14 cellular contexts compared by ENCODE assay signal in the genomic region with DNA sequence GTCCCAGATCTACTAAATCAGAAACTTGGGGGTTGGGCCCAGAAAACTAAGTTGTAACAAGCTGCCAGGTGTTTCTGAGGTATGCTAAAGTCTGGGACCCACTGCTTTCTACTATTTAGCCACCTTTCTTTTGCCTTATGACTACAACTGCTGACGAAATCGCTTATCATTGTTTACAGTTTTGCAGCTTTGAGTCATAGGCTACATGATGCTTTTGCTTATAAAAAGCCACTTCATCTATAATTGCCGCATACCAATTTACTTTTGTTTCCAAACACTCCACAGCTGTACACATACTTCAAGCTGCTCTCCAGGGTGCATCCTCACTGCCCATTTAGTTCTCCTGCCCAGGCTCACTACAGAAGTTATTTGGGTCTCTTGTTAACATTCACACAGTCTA.
DNase-seq lines count a peak whose midpoint lies in the region; TF ChIP-seq lines count a peak whose summit lies in the region.
"Had no signal": no experiment of that assay in that cellular context is flagged by ENCODE, and none has a peak within 500 bp of the region (broad histone marks: within the 10 kb centered on the region; RNA-seq: fewer than 3 reads in every experiment).

No MANE protein-coding gene starts in this region.

- intact Hi-C loops in PC-9 (cut with micrococcal nuclease; ENCODE audit: unreplicated experiment): no loop called here
- intact Hi-C loops in CD4-positive, alpha-beta memory T cell (cut with micrococcal nuclease): no loop called here

- peak; percentile 70 for DNase-seq in DMS79 (lab: John Stamatoyannopoulos, UW)
- peak; percentile 58 to 92 (median 64) for DNase-seq in NCI-H1417 (lab: John Stamatoyannopoulos, UW)
- peak in 1 of 2 experiments; percentile 88 for DNase-seq in PC-9
- DNase-seq in fibroblast of the aortic adventitia (ENCODE audit: low read depth): peak; percentile 6
- no peak for DNase-seq in UCSD-AML1 (lab: John Stamatoyannopoulos, UW; ENCODE audit: unreplicated experiment)
- no peak for DNase-seq in activated CD8-positive, alpha-beta memory T cell treated with anti-CD3 and anti-CD28 coated beads for 24 hours
- DNase-seq in CD4-positive, alpha-beta memory T cell: no peak
- no peak for DNase-seq in stimulated activated CD4-positive, alpha-beta T cell treated with anti-CD3 and anti-CD28 coated beads, Interleukin-4, amount 100 ng/mL, for 1 hour
- DNase-seq: activated T-cell treated with anti-CD3 and anti-CD28 coated beads, Interleukin-2, amount 50 U/mL, for 4 hours had no signal

- H3K27ac ChIP-seq in PC-9: no peak overlapping the region
- H3K27ac ChIP-seq in CD4-positive, alpha-beta memory T cell (ENCODE audit: low read depth, low read length): no peak overlapping the region
- H3K27ac ChIP-seq: prostate gland, VCaP had no signal

- no peak overlapping the region; the same call in 1 of the 2 replicates for H2AFZ ChIP-seq in PC-9

- no peaks in the 10 kb centered on the region for H3K36me3 Mint-ChIP-seq in CD4-positive, alpha-beta memory T cell
- H3K36me3 Mint-ChIP-seq: mesothelial cell of epicardium had no signal

- H3K36me3 ChIP-seq in PC-9 (ENCODE audit: low read depth): no peaks in the 10 kb centered on the region
- H3K36me3 ChIP-seq in CD4-positive, alpha-beta memory T cell (ENCODE audit: insufficient read depth, low read length): no peaks in the 10 kb centered on the region
- H3K36me3 ChIP-seq: prostate gland had no signal

- POLR2A ChIA-PET in PC-9 (lab: Charles Lee; ENCODE audit: unreplicated experiment): no interaction called here
- POLR2A ChIA-PET in CD4-positive, alpha-beta memory T cell (lab: Charles Lee; ENCODE audit: partially characterized antibody): interaction anchor here (0.6 kb wide), 1 partner anchor 135 kb away, joined by 3 read pairs; no protein-coding TSS in a partner anchor

- peak overlapping the region; percentile 29 for H3K4me2 ChIP-seq in PC-9

- no TSS peak for BruUV-seq in PC-9 (replicated peaks; lab: Mats Ljungman, UMichigan)

- CTCF ChIA-PET in PC-9 (lab: Charles Lee): no interaction called here
- CTCF ChIA-PET in CD4-positive, alpha-beta memory T cell (lab: Charles Lee; ENCODE audit: partially characterized antibody): no interaction called here

- peaks cover 15% of the 10 kb centered on the region for H3F3A ChIP-seq in PC-9 (ENCODE audit: insufficient read depth, low read depth)

- peaks cover 13 to 22% (median 15%) of the 10 kb centered on the region in 4 donors for H3K4me1 Mint-ChIP-seq in CD4-positive, alpha-beta memory T cell

- H3K9me3 Mint-ChIP-seq in CD4-positive, alpha-beta memory T cell: no peaks in the 10 kb centered on the region
- H3K9me3 Mint-ChIP-seq: activated T-cell treated with anti-CD3 and anti-CD28 coated beads, Interleukin-2, amount 50 U/mL, for 4 hours; central memory CD8-positive, alpha-beta T cell; mesothelial cell of epicardium; stimulated activated naive CD8-positive, alpha-beta T cell treated with anti-CD3 and anti-CD28 coated beads, Interleukin-15, Interleukin-2, amounts not matched to agents 100 ng/mL and 50 ng/mL, for 24 hours had no signal

- H3K27ac Mint-ChIP-seq in CD4-positive, alpha-beta memory T cell: peak overlapping the region in 1 of 7 donors; percentile 59
- H3K27ac Mint-ChIP-seq: mesothelial cell of epicardium; stimulated activated naive CD8-positive, alpha-beta T cell treated with anti-CD3 and anti-CD28 coated beads, Interleukin-15, Interleukin-2, amounts not matched to agents 100 ng/mL and 50 ng/mL, for 24 hours had no signal

- no peak overlapping the region for H3K4me3 Mint-ChIP-seq in CD4-positive, alpha-beta memory T cell
- H3K4me3 Mint-ChIP-seq: activated T-cell treated with anti-CD3 and anti-CD28 coated beads, Interleukin-2, amount 50 U/mL, for 4 hours; central memory CD8-positive, alpha-beta T cell; mesothelial cell of epicardium; stimulated activated naive CD8-positive, alpha-beta T cell treated with anti-CD3 and anti-CD28 coated beads, Interleukin-15, Interleukin-2, amounts not matched to agents 100 ng/mL and 50 ng/mL, for 24 hours had no signal

- no peaks in the 10 kb centered on the region; the same call in 1 of the 2 replicates for H3K9me2 ChIP-seq in PC-9 (ENCODE audit: insufficient read depth)

- H3K9me3 ChIP-seq in PC-9 (ENCODE audit: insufficient read depth, low read depth): no peaks in the 10 kb centered on the region
- no peaks in the 10 kb centered on the region for H3K9me3 ChIP-seq in CD4-positive, alpha-beta memory T cell (ENCODE audit: control insufficient read depth in 1 of 2, low read length in 2 of 2)
- H3K9me3 ChIP-seq: prostate gland had no signal

- H3K4me1 ChIP-seq in PC-9 (replicated peaks; ENCODE audit: insufficient read depth): peaks cover 12% of the 10 kb centered on the region
- peaks cover 17% of the 10 kb centered on the region for H3K4me1 ChIP-seq in CD4-positive, alpha-beta memory T cell (ENCODE audit: insufficient read depth, low read length)
- H3K4me1 ChIP-seq: prostate gland had no signal

- TF ChIP-seq CTCF in PC-9 (conservative IDR thresholded peaks at IDR 0.05): no peak
- TF ChIP-seq CTCF in fibroblast of the aortic adventitia (IDR thresholded peaks at IDR 0.05; ENCODE audit: insufficient read depth, low read length): no peak

- peaks cover 36% of the 10 kb centered on the region for H3K27me3 ChIP-seq in PC-9 (ENCODE audit: insufficient read depth, low read depth)
- no peaks in the 10 kb centered on the region for H3K27me3 ChIP-seq in CD4-positive, alpha-beta memory T cell (ENCODE audit: insufficient read depth, low read length)

- no peaks in the 10 kb centered on the region for H4K20me1 ChIP-seq in PC-9 (ENCODE audit: insufficient read depth)

- no peaks in the 10 kb centered on the region for H3K27me3 Mint-ChIP-seq in CD4-positive, alpha-beta memory T cell
- H3K27me3 Mint-ChIP-seq: central memory CD8-positive, alpha-beta T cell had no signal

- H3K4me3 ChIP-seq in PC-9: no peak overlapping the region
- H3K4me3 ChIP-seq in fibroblast of the aortic adventitia (ENCODE audit: low read depth, low read length): no peak overlapping the region
- no peak overlapping the region for H3K4me3 ChIP-seq in CD4-positive, alpha-beta memory T cell (ENCODE audit: low read length in 2 of 2)
- H3K4me3 ChIP-seq: prostate gland had no signal

- no peaks in the 10 kb centered on the region for H3K79me2 ChIP-seq in PC-9 (ENCODE audit: low read depth)

Comparison
In these comparisons a context has a peak if more than half of its experiments do, and no peak if none do; other contexts are left out.
1. DNase-seq: peak in DMS79 (single experiment), NCI-H1417 (3 of 3) and fibroblast of the aortic adventitia (single experiment); none in UCSD-AML1 (single experiment), activated CD8-positive, alpha-beta memory T cell treated with anti-CD3 and anti-CD28 coated beads for 24 hours (single experiment), CD4-positive, alpha-beta memory T cell (0 of 5) and stimulated activated CD4-positive, alpha-beta T cell treated with anti-CD3 and anti-CD28 coated beads, Interleukin-4, amount 100 ng/mL, for 1 hour (single experiment).